In the genomic region with DNA sequence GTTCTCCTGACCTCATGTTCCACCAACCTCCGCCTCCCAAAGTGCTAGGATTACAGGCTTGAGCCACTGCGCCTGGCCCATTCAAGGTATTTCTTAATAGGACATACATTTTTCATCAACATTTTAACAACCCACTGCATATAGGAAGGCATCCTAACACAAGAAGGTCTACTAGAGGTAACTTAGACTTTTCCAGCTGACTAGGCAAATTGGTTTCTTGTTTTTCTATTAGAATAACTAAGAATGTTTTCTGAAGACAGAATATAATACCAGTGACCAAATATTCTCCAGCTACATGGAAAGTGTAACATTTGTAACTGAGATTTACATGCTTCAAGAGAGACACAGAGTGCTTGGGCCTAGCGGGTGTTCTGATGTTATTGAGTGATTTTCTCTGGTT, we compare ENCODE assay signal across 38 cellular contexts. TPM values are rescaled to one million over a fixed set of nuclear protein-coding genes. Genes with fewer than 3 reads are reported as not detected.
"Had no signal": no experiment of that assay in that cellular context is flagged by ENCODE, and none has a peak within 500 bp of the region (broad histone marks: within the 10 kb centered on the region; RNA-seq: fewer than 3 reads in every experiment).

No MANE protein-coding gene starts in this region.

- H3K9me3 ChIP-seq: MG63 had no signal

- DNase-seq: Karpas-422, Kasumi-1, MG63, MM.1S, MV-4-11, NCI-H1048, NCI-H1092, NCI-H1092 treated with DMSO at 0.1 percent for 48 hours, NCI-H1105, NCI-H1105 treated with DMSO at 0.1 percent for 48 hours, NCI-H1417, NCI-H1417 treated with DMSO at 0.1 percent for 48 hours, NCI-H1436, NCI-H1436 treated with DMSO at 0.1 percent for 48 hours, NCI-H146, NCI-H1694, NCI-H1694 treated with DMSO at 0.1 percent for 48 hours, NCI-H187, NCI-H187 treated with DMSO at 0.1 percent for 48 hours, NCI-H1930, NCI-H2029, NCI-H2029 treated with DMSO at 0.1 percent for 48 hours, NCI-H2081, NCI-H2081 treated with DMSO at 0.1 percent for 48 hours, NCI-H2107, NCI-H2171, NCI-H2171 treated with DMSO at 0.1 percent for 48 hours, NCI-H2227 treated with DMSO at 0.1 percent for 48 hours, NCI-H226, NCI-H345, NCI-H446, NCI-H446 treated with DMSO at 0.1 percent for 48 hours, NCI-H510A, NCI-H510A treated with DMSO at 0.1 percent for 48 hours had no signal

- H3K27me3 ChIP-seq: MG63 had no signal

- H3K4me3 ChIP-seq: MG63 had no signal

- H3K36me3 ChIP-seq: MG63 had no signal

RNA-seq across cellular contexts. Expression of gene PRB4, which starts 14.2 kb away (rescaled TPM):
- total RNA-seq: LHCN-M2, M059J, MCF 10A, NCI-H460 had no signal

RNA-seq across cellular contexts. Expression of gene PRB3, which starts 54.9 kb away (rescaled TPM):
- total RNA-seq: LHCN-M2, M059J, MCF 10A, NCI-H460 had no signal
